In genomic region chr7:94509264-94509878, GRCh38 we compare ENCODE assay signal across 8 cellular contexts. TPM values are rescaled to one million over a fixed set of nuclear protein-coding genes. Genes with fewer than 3 reads are reported as not detected.
DNase-seq lines count a peak whose midpoint lies in the region; ATAC-seq, FAIRE-seq and TF ChIP-seq lines count a peak whose summit lies in the region.

TSS of gene CASD1 (plus strand) at chr7:94509809. CDS start at chr7:94510085, 276 bp downstream.

- peak within 1 kb of the TSS; percentile 80 for H3K4me3 Mint-ChIP-seq in activated CD8-positive, alpha-beta T cell treated with anti-CD3 and anti-CD28 coated beads for 36 hours

- peaks cover 36% of the 10 kb centered on the region for H3K4me1 Mint-ChIP-seq in activated CD8-positive, alpha-beta T cell treated with anti-CD3 and anti-CD28 coated beads for 36 hours (ENCODE audit: low read depth)

- H3K36me3 Mint-ChIP-seq in activated CD8-positive, alpha-beta T cell treated with anti-CD3 and anti-CD28 coated beads for 36 hours (ENCODE audit: low read depth): peaks cover 6% of the 10 kb centered on the region

- no peak for TF ChIP-seq RAD21 in H1 (IDR thresholded peaks at IDR 0.05 in 1 of 2, conservative IDR thresholded peaks at IDR 0.05 in 1 of 2; ENCODE audit: low read depth in 2 of 2, low read length in 2 of 2)

- no peaks in the 10 kb centered on the region for H3K27me3 Mint-ChIP-seq in activated CD8-positive, alpha-beta T cell treated with anti-CD3 and anti-CD28 coated beads for 36 hours

- H3K79me2 ChIP-seq in H1 (ENCODE audit: control insufficient read depth in 1 of 2, insufficient read depth in 2 of 2, low read length in 2 of 2): peaks cover 0 to 42% of the 10 kb centered on the region in 2 experiments; a peak in 3 of 4 replicates

- peak; percentile 54 for ATAC-seq in HG02981 (IDR thresholded peaks at IDR 0.05; ENCODE audit: unreplicated experiment)
- peak; percentile 77 for ATAC-seq in activated CD8-positive, alpha-beta T cell treated with anti-CD3 and anti-CD28 coated beads for 36 hours

- H2BK5ac ChIP-seq in H1 (ENCODE audit: low read depth, low read length): peak within 1 kb of the TSS; percentile 96

- peak within 1 kb of the TSS; percentile 91 for H3K18ac ChIP-seq in H1 (ENCODE audit: extremely low read depth, low read length)

- peak within 1 kb of the TSS; percentile 95 for H3K27ac Mint-ChIP-seq in activated CD8-positive, alpha-beta T cell treated with anti-CD3 and anti-CD28 coated beads for 36 hours

- no peak within 1 kb of the TSS for H2AK5ac ChIP-seq in H1 (ENCODE audit: low read depth, low read length)

- no peak within 1 kb of the TSS for H3K14ac ChIP-seq in H1 (ENCODE audit: insufficient read length)

- no peak within 1 kb of the TSS for H2BK15ac ChIP-seq in H1 (ENCODE audit: low read length)

- no peaks in the 10 kb centered on the region for H3K27me3 ChIP-seq in H1 (replicated peaks in 1 of 4; ENCODE audit: control insufficient read depth in 3 of 4, extremely low read depth in 1 of 4, insufficient read depth in 3 of 4, low read length in 3 of 4)

- no peaks in the 10 kb centered on the region for H3K9me3 Mint-ChIP-seq in activated CD8-positive, alpha-beta T cell treated with anti-CD3 and anti-CD28 coated beads for 36 hours

- peak within 1 kb of the TSS; percentile 99 for H4K8ac ChIP-seq in H1 (ENCODE audit: extremely low read depth, insufficient read depth, low read length)

- H3K79me1 ChIP-seq in H1 (ENCODE audit: low read depth, low read length): no peaks in the 10 kb centered on the region

- TF ChIP-seq CTCF in activated CD8-positive, alpha-beta T cell treated with anti-CD3 and anti-CD28 coated beads for 36 hours (IDR thresholded peaks at IDR 0.05): no peak
- TF ChIP-seq CTCF in H1 (IDR thresholded peaks at IDR 0.05; ENCODE audit: control extremely low read depth in 1 of 3, insufficient read depth in 1 of 3, low read depth in 1 of 3, low read length in 3 of 3): no peak

- H3K9me3 ChIP-seq in H1 (ENCODE audit: insufficient read depth in 2 of 2, low read depth in 1 of 2, low read length in 1 of 2): no peaks in the 10 kb centered on the region

- peak within 1 kb of the TSS; percentile 83 for H2AFZ ChIP-seq in H1 (ENCODE audit: low read length)

- peak within 1 kb of the TSS; percentile 99 for H4K91ac ChIP-seq in H1 (replicated peaks; ENCODE audit: insufficient read length, low read length)

- peak within 1 kb of the TSS; percentile 52; the same call in 1 of the 2 replicates for H2BK12ac ChIP-seq in H1 (ENCODE audit: low read depth, low read length)

- WGBS in H1 (ENCODE audit: extremely low coverage in 1 of 2, insufficient coverage in 1 of 2, insufficient read length in 1 of 2, insufficient replicate concordance in 2 of 2, low coverage in 1 of 2, low lambda C conversion rate in 2 of 2, missing lambda C conversion rate in 1 of 2), 2 experiments: 10% methylated on average over 29 of the region's 38 CpGs; no CpG with 5 or more reads in 1 of the 2 experiments

- TF ChIP-seq EP300 in H1 (IDR thresholded peaks at IDR 0.05; ENCODE audit: borderline replicate concordance in 1 of 2, low read depth in 2 of 2, low read length in 2 of 2): peak in 1 of 2 experiments; percentile 14; a peak in 1 of 3 replicates

- DNase-seq in A172 (ENCODE audit: low spot score): peak; percentile 19
- DNase-seq in GM18507 (ENCODE audit: extremely low spot score, insufficient read length, low read depth): peak; percentile 45
- DNase-seq in NCI-H2227 treated with DMSO at 0.1 percent for 48 hours (lab: John Stamatoyannopoulos, UW): peak; percentile 51
- DNase-seq in activated CD8-positive, alpha-beta T cell treated with anti-CD3 and anti-CD28 coated beads for 36 hours: peak; percentile 66
- DNase-seq in H1 (ENCODE audit: low read depth in 1 of 2, low spot score in 2 of 2): peak; percentile 15 to 75
- DNase-seq in midbrain (lab: John Stamatoyannopoulos, UW): peak; percentile 81
- peak; percentile 33 to 43 for DNase-seq in stimulated activated CD8-positive, alpha-beta memory T cell treated with anti-CD3 and anti-CD28 coated beads, Interleukin-2, amount 100 ng/mL, for 48 hours (ENCODE audit: low read depth in 2 of 2)

- no peak within 1 kb of the TSS for H3K4ac ChIP-seq in H1 (replicated peaks; ENCODE audit: insufficient read length, low read depth, low read length)

- peak within 1 kb of the TSS; percentile 99 for H4K5ac ChIP-seq in H1 (ENCODE audit: insufficient read length, low read depth, low read length)

- peak within 1 kb of the TSS; percentile 72 to 95 (median 91) for H3K4me3 ChIP-seq in H1 (ENCODE audit: extremely low read depth in 1 of 4, insufficient read depth in 2 of 4, low read depth in 3 of 4, low read length in 4 of 4)

- no peaks in the 10 kb centered on the region for H3K36me3 ChIP-seq in H1 (ENCODE audit: control insufficient read depth in 2 of 4, insufficient read depth in 4 of 4, low read length in 3 of 4)

- peak; percentile 71 to 90 for TF ChIP-seq POLR2A in H1 (IDR thresholded peaks at IDR 0.05; ENCODE audit: control extremely low read depth in 1 of 2, low read depth in 2 of 2, low read length in 2 of 2)

- H3K23me2 ChIP-seq in H1 (ENCODE audit: low read depth, low read length): peaks cover 5% of the 10 kb centered on the region; the same call in 1 of the 2 replicates

- POLR2A ChIA-PET in activated CD8-positive, alpha-beta T cell treated with anti-CD3 and anti-CD28 coated beads for 36 hours (lab: Charles Lee): interaction anchor here (0.6 kb wide), 1 partner anchor 1911 kb away, joined by 3 read pairs; no protein-coding TSS in a partner anchor
- POLR2A ChIA-PET in H1 (lab: Charles Lee; ENCODE audit: partially characterized antibody): interaction anchor here (1.8 kb wide), 1 partner anchor 60 kb away, joined by 6 read pairs; no protein-coding TSS in a partner anchor

- CTCF ChIA-PET in activated CD8-positive, alpha-beta T cell treated with anti-CD3 and anti-CD28 coated beads for 36 hours (lab: Charles Lee): interaction anchor here (0.6 kb wide), 1 partner anchor 59 kb away, joined by 3 read pairs; no protein-coding TSS in a partner anchor
- CTCF ChIA-PET in H1 (lab: Charles Lee; ENCODE audit: partially characterized antibody): no interaction called here

- H2BK120ac ChIP-seq in H1 (replicated peaks; ENCODE audit: low read depth, low read length): peak within 1 kb of the TSS; percentile 3

- peak within 1 kb of the TSS; percentile 69 to 90 for H3K4me2 ChIP-seq in H1 (ENCODE audit: insufficient read depth in 1 of 2, low read depth in 2 of 2, low read length in 2 of 2)

- H3K56ac ChIP-seq in H1 (replicated peaks; ENCODE audit: insufficient read length, low read depth, low read length): peak within 1 kb of the TSS; percentile 78

- FAIRE-seq in GM18507 (lab: Jason Lieb, UNC) (peak; percentile 55), H1 (lab: Jason Lieb, UNC) (no peak)

- peaks cover 0 to 8% (median 5%) of the 10 kb centered on the region in 4 experiments; a peak in 6 of 7 replicates for H3K4me1 ChIP-seq in H1 (replicated peaks in 1 of 4; ENCODE audit: control insufficient read depth in 3 of 4, insufficient read depth in 4 of 4, low read length in 3 of 4)

- intact Hi-C loops in activated CD8-positive, alpha-beta T cell treated with anti-CD3 and anti-CD28 coated beads for 36 hours (cut with micrococcal nuclease): no loop called here

- 0 out of 2 replicates have a peak within 1 kb of the TSS, but pooled peaks have one; percentile 38 for H2BK20ac ChIP-seq in H1 (ENCODE audit: low read length)

- H4K20me1 ChIP-seq in H1 (replicated peaks in 1 of 2; ENCODE audit: control insufficient read depth in 1 of 2, insufficient read depth in 2 of 2, low read length in 2 of 2): peaks cover 0 to 3% of the 10 kb centered on the region in 2 experiments

- peak within 1 kb of the TSS; percentile 92 to 99 (median 98) for H3K9ac ChIP-seq in H1 (replicated peaks in 1 of 4; ENCODE audit: extremely low read depth in 1 of 4, low read depth in 3 of 4, low read length in 3 of 4)

- H3K27ac ChIP-seq in H1 (ENCODE audit: low read depth, low read length): peak within 1 kb of the TSS; percentile 98

- no peak within 1 kb of the TSS for H3K23ac ChIP-seq in H1 (ENCODE audit: insufficient read length)

TF ChIP-seq in H1, 55 proteins besides CTCF, POLR2A, EP300 and RAD21:
- TF ChIP-seq KDM4A (IDR thresholded peaks at IDR 0.05; ENCODE audit: low read depth, low read length, severe bottlenecking): no peak
- TF ChIP-seq POLR2AphosphoS5 (IDR thresholded peaks at IDR 0.05; ENCODE audit: low read depth, low read length): peak; percentile 43; the same call in 1 of the 2 replicates
- TF ChIP-seq HDAC6 (IDR thresholded peaks at IDR 0.05; ENCODE audit: low read depth, low read length): no peak
- peak; percentile 79; the same call in 1 of the 2 replicates for TF ChIP-seq TAF1 (IDR thresholded peaks at IDR 0.05; ENCODE audit: low read depth, low read length)
- TF ChIP-seq ASH2L (IDR thresholded peaks at IDR 0.05; ENCODE audit: low read length): peak; percentile 31

RNA-seq across cellular contexts. Expression of gene CASD1, which starts in this region (rescaled TPM):
- 14.4 and 18.2 TPM in 2 replicates for total RNA-seq in A172 (2014; rRNA removed; shearing (Covaris generic))
- total RNA-seq in activated CD8-positive, alpha-beta T cell treated with anti-CD3 and anti-CD28 coated beads for 36 hours: 10 to 100 TPM; 12.9 to 17.0 TPM
- total RNA-seq in H1 (2021; fragmentation: NEBNext Ultra II Directional; extraction: Animal tissue kit (Norgen Biotek cat#: 25700)): 17.8 and 18.8 TPM in 2 replicates
- 6.7 and 14.2 TPM in 2 replicates for polyA plus RNA-seq in H1 (2011; rRNA removed)
- polyA plus RNA-seq in H1 (2011; cell fraction: cytosol; rRNA removed): 12.8 TPM
- polyA plus RNA-seq in H1 (2011; cell fraction: nucleus; rRNA removed): 7.4 TPM
- polyA plus RNA-seq in H1 (2012, experiment 1 of 2): 6.7 to 12.5 TPM (median 7.9 TPM) in 4 replicates
- polyA plus RNA-seq in H1 (2012, experiment 2 of 2): 1.6 TPM
- 15.3 TPM for polyA plus RNA-seq in H1 (2013, experiment 1 of 2)
- polyA plus RNA-seq in H1 (2013, experiment 2 of 2): 16.1 TPM
- 8.8 and 16.7 TPM in 2 replicates for polyA minus RNA-seq in H1 (2011; rRNA and poly(A)+ RNA removed)
- polyA minus RNA-seq in H1 (2011; cell fraction: cytosol; rRNA and poly(A)+ RNA removed): 29.5 TPM
- 43.2 TPM for polyA minus RNA-seq in H1 (2011; cell fraction: nucleus; rRNA and poly(A)+ RNA removed)

Comparison
In these comparisons a context has a peak if more than half of its experiments do, and no peak if none do; other contexts are left out.
1. Peak in every context shown above with its lines: DNase-seq, ATAC-seq, H3K4me3 ChIP-seq and H3K27ac ChIP-seq.
2. DNase-seq: peak in every context shown above with its lines; median percentile 81 in midbrain; 66 in activated CD8-positive, alpha-beta T cell treated with anti-CD3 and anti-CD28 coated beads for 36 hours; 51 in NCI-H2227 treated with DMSO at 0.1 percent for 48 hours; 45 in GM18507; 45 in H1; 38 in stimulated activated CD8-positive, alpha-beta memory T cell treated with anti-CD3 and anti-CD28 coated beads, Interleukin-2, amount 100 ng/mL, for 48 hours; 19 in A172.